ENCODE assay signal across 10 cellular contexts in genomic region chr2:19360881-19361321, GRCh38. TPM values are rescaled to one million over a fixed set of nuclear protein-coding genes. Genes with fewer than 3 reads are reported as not detected.
DNase-seq lines count a peak whose midpoint lies in the region; ATAC-seq, FAIRE-seq and TF ChIP-seq lines count a peak whose summit lies in the region.
"Had no signal": no experiment of that assay in that cellular context is flagged by ENCODE, and none has a peak within 500 bp of the region (broad histone marks: within the 10 kb centered on the region; RNA-seq: fewer than 3 reads in every experiment).

No MANE protein-coding gene starts in this region.

- H3K36me3 ChIP-seq in ascending aorta (no peaks in the 10 kb centered on the region), pancreas (no peaks in the 10 kb centered on the region)

- H3K27me3 ChIP-seq in ascending aorta (no peaks in the 10 kb centered on the region), pancreas (peaks cover 0 to 55% (median 4%) of the 10 kb centered on the region in 4 donors)

- H3K27me3 Mint-ChIP-seq in T-helper 2 cell treated with Interferon-gamma antibody and Interleukin-4, amounts not matched to agents 5 μg/mL and 100 μg/mL, for 36 hours (ENCODE audit: low read depth) = peaks cover 98% of the 10 kb centered on the region

- peak overlapping the region; percentile 73 to 91 for H3K4me3 ChIP-seq in ascending aorta
- H3K4me3 ChIP-seq in iPS-18c (ENCODE audit: insufficient read depth, low read depth, low read length) = 0 out of 2 replicates have a peak overlapping the region, but pooled peaks have one; percentile 29
- peak overlapping the region in 5 of 7 experiments; percentile 31 to 63 (median 36) for H3K4me3 ChIP-seq in skin epidermis
- peak overlapping the region in 2 of 4 donors; percentile 45 to 62 for H3K4me3 ChIP-seq in pancreas
- H3K4me3 ChIP-seq: K562 had no signal

- H3K4me1 ChIP-seq in ascending aorta = peaks cover 11 to 14% of the 10 kb centered on the region in 2 donors
- H3K4me1 ChIP-seq in pancreas = no peaks in the 10 kb centered on the region

- H3K4me1 Mint-ChIP-seq in T-helper 2 cell treated with Interferon-gamma antibody and Interleukin-4, amounts not matched to agents 5 μg/mL and 100 μg/mL, for 36 hours (ENCODE audit: low read depth) = peaks cover 29% of the 10 kb centered on the region

- H3K36me3 Mint-ChIP-seq in T-helper 2 cell treated with Interferon-gamma antibody and Interleukin-4, amounts not matched to agents 5 μg/mL and 100 μg/mL, for 36 hours (ENCODE audit: low read depth) = no peaks in the 10 kb centered on the region

- H3K9me3 ChIP-seq in ascending aorta (no peaks in the 10 kb centered on the region), iPS-18c (ENCODE audit: control insufficient read depth, insufficient read depth, low read length) (peaks cover 3% of the 10 kb centered on the region), pancreas (no peaks in the 10 kb centered on the region)

- H3K27ac Mint-ChIP-seq in T-helper 2 cell treated with Interferon-gamma antibody and Interleukin-4, amounts not matched to agents 5 μg/mL and 100 μg/mL, for 36 hours = no peak overlapping the region

- H3K4me3 Mint-ChIP-seq in T-helper 2 cell treated with Interferon-gamma antibody and Interleukin-4, amounts not matched to agents 5 μg/mL and 100 μg/mL, for 36 hours = peak overlapping the region; percentile 36

- no peaks in the 10 kb centered on the region for H3K9me3 Mint-ChIP-seq in T-helper 2 cell treated with Interferon-gamma antibody and Interleukin-4, amounts not matched to agents 5 μg/mL and 100 μg/mL, for 36 hours

- no peak for ATAC-seq in pancreas
- ATAC-seq: K562 had no signal

- H3K27ac ChIP-seq in ascending aorta (peak overlapping the region; percentile 96), skin epidermis (peak overlapping the region in 3 of 21 experiments; percentile 52 to 69 (median 53)), pancreas (no peak overlapping the region)

- intact Hi-C loops in ascending aorta (cut with DNase I) (loop anchor here (5.0 kb wide), 5 partner anchors 306 to 844 kb away; no protein-coding TSS in a partner anchor), pancreas (cut with DNase I) (loop anchor here in 2 of 3 donors (10.0 kb wide), 3 partner anchors 504 to 846 kb away; no protein-coding TSS in a partner anchor)

- FAIRE-seq in pancreas (lab: Jason Lieb, UNC) = no peak
- FAIRE-seq: K562 had no signal

- TF ChIP-seq CTCF in ascending aorta (IDR thresholded peaks at IDR 0.05) = no peak
- no peak for TF ChIP-seq CTCF in pancreas (IDR thresholded peaks at IDR 0.05)

- DNase-seq in T-helper 2 cell treated with Interferon-gamma antibody and Interleukin-4, amounts not matched to agents 5 μg/mL and 100 μg/mL, for 36 hours (ENCODE audit: low spot score) = no peak
- no peak for DNase-seq in T-helper 2 cell
- no peak for DNase-seq in ascending aorta (ENCODE audit: low spot score in 2 of 2)
- no peak for DNase-seq in pancreas
- DNase-seq in OCI-M2 (lab: John Stamatoyannopoulos, UW; ENCODE audit: unreplicated experiment) = no peak
- DNase-seq in NCI-H128 (lab: John Stamatoyannopoulos, UW; ENCODE audit: unreplicated experiment) = no peak
- DNase-seq: GDM1 had no signal

- 38 to 52% methylated on average over 18 of the region's 18 CpGs for WGBS in pancreas, 2 donors

RNA-seq across cellular contexts. Expression of gene OSR1, which starts 2.5 kb away (rescaled TPM):
- total RNA-seq in ascending aorta = 66.7 TPM
- total RNA-seq in pancreas = 1 to 10 TPM in 2 of 6 donors, under 1 TPM in 4; 0.24 to 2.7 (median 0.77) TPM
- 1 to 10 TPM; 1.6 to 1.7 TPM for polyA plus RNA-seq in pancreas
- total RNA-seq: K562 had no signal
- polyA plus RNA-seq: K562 had no signal

Comparison
In these comparisons a context has a peak if more than half of its experiments do, and no peak if none do; other contexts are left out.
1. H3K27ac ChIP-seq: peak in ascending aorta (2 of 2); none in pancreas (0 of 4).
2. RNA of gene OSR1, which starts 2.5 kb away (total RNA-seq): 66.7 TPM in ascending aorta (single experiment); 0.24 to 2.7 TPM in pancreas; every median in the first group is over 10 times any median in the second.